Comparison of ENCODE assay signal across 15 cellular contexts in the genomic region with DNA sequence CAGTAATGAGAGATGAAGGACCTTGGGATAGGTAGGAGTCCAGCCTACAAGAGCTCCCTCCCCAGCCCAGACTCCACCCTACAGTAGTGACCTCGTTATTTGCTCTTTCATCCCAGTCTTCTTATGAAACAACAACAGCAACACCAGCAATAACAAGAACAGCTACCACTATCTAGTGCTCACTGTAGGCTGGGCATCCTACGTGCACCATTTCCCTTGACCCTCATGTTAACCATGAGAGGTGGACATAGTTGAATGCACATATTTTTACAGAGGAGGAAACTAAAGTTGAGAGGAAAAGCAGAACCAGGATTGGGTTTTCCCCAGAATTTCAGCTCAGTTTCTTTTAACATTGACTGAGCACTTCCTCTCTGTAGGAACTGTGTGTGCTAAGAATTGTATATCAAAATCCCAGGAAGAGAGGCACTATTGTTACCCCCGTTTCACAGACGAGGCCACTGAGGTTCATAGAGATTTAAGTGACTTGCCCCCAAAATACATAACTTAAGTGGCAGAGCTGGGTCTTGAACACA. TPM values are rescaled to one million over a fixed set of nuclear protein-coding genes. Genes with fewer than 3 reads are reported as not detected.
DNase-seq lines count a peak whose midpoint lies in the region; ATAC-seq, FAIRE-seq and TF ChIP-seq lines count a peak whose summit lies in the region.
"Had no signal": no experiment of that assay in that cellular context is flagged by ENCODE, and none has a peak within 500 bp of the region (broad histone marks: within the 10 kb centered on the region; RNA-seq: fewer than 3 reads in every experiment).

No MANE protein-coding gene starts in this region.

- H3K4me2 ChIP-seq in neuronal stem cell (ENCODE audit: insufficient read depth, low read length, poor library complexity, severe bottlenecking), result no peak overlapping the region

- no peak overlapping the region for H4K8ac ChIP-seq in neuronal stem cell (ENCODE audit: low read depth, low read length)

- no peak overlapping the region for H2BK5ac ChIP-seq in neuronal stem cell (ENCODE audit: low read length)

- peaks cover 0 to 2% (median 0%) of the 10 kb centered on the region in 7 donors for H3K9me3 Mint-ChIP-seq in CD4-positive, CD25-positive, alpha-beta regulatory T cell
- H3K9me3 Mint-ChIP-seq in activated T-helper 1 cell treated with anti-CD3 and anti-CD28 coated beads, Interleukin-12 subunit alpha, Interleukin-12 subunit beta, Interleukin-2, Interleukin-4 antibody, amounts not matched to agents 30 ng/mL and 10 ng/mL and 1 ng/mL, durations not matched to agents 14 hours and 24 hours and 36 hours, result no peaks in the 10 kb centered on the region
- no peaks in the 10 kb centered on the region for H3K9me3 Mint-ChIP-seq in stimulated activated effector memory CD8-positive, alpha-beta T cell treated with anti-CD3 and anti-CD28 coated beads, Interleukin-12 subunit alpha, Interleukin-12 subunit beta, amount 100 ng/mL, for 72 hours
- H3K9me3 Mint-ChIP-seq in activated CD4-positive, alpha-beta T cell treated with anti-CD3 and anti-CD28 coated beads, Interleukin-2, amount 10 ng/mL, durations not matched to agents 24 days and 14 days, result peaks cover 10% of the 10 kb centered on the region

- no peak overlapping the region for H2BK15ac ChIP-seq in neuronal stem cell (ENCODE audit: low read length)

- no peak overlapping the region for H2BK12ac ChIP-seq in neuronal stem cell (ENCODE audit: low read length)

- H3K4me1 Mint-ChIP-seq in CD4-positive, CD25-positive, alpha-beta regulatory T cell, result peaks cover 7 to 32% (median 23%) of the 10 kb centered on the region in 4 donors
- peaks cover 26% of the 10 kb centered on the region for H3K4me1 Mint-ChIP-seq in activated T-helper 1 cell treated with anti-CD3 and anti-CD28 coated beads, Interleukin-12 subunit alpha, Interleukin-12 subunit beta, Interleukin-2, Interleukin-4 antibody, amounts not matched to agents 30 ng/mL and 10 ng/mL and 1 ng/mL, durations not matched to agents 14 hours and 24 hours and 36 hours (ENCODE audit: low read depth)
- H3K4me1 Mint-ChIP-seq in stimulated activated effector memory CD8-positive, alpha-beta T cell treated with anti-CD3 and anti-CD28 coated beads, Interleukin-12 subunit alpha, Interleukin-12 subunit beta, amount 100 ng/mL, for 72 hours, result peaks cover 16% of the 10 kb centered on the region
- H3K4me1 Mint-ChIP-seq in activated CD4-positive, alpha-beta T cell treated with anti-CD3 and anti-CD28 coated beads, Interleukin-2, amount 10 ng/mL, durations not matched to agents 24 days and 14 days, result peaks cover 29% of the 10 kb centered on the region

- H3K23ac ChIP-seq in neuronal stem cell (ENCODE audit: low read depth, low read length, poor library complexity), result no peak overlapping the region

- H3K4me3 Mint-ChIP-seq in CD4-positive, CD25-positive, alpha-beta regulatory T cell, result no peak overlapping the region
- peak overlapping the region; percentile 45 for H3K4me3 Mint-ChIP-seq in activated T-helper 1 cell treated with anti-CD3 and anti-CD28 coated beads, Interleukin-12 subunit alpha, Interleukin-12 subunit beta, Interleukin-2, Interleukin-4 antibody, amounts not matched to agents 30 ng/mL and 10 ng/mL and 1 ng/mL, durations not matched to agents 14 hours and 24 hours and 36 hours
- no peak overlapping the region for H3K4me3 Mint-ChIP-seq in stimulated activated effector memory CD8-positive, alpha-beta T cell treated with anti-CD3 and anti-CD28 coated beads, Interleukin-12 subunit alpha, Interleukin-12 subunit beta, amount 100 ng/mL, for 72 hours
- H3K4me3 Mint-ChIP-seq in activated CD4-positive, alpha-beta T cell treated with anti-CD3 and anti-CD28 coated beads, Interleukin-2, amount 10 ng/mL, durations not matched to agents 24 days and 14 days, result no peak overlapping the region
- H3K4me3 Mint-ChIP-seq: B cell had no signal

- FAIRE-seq in GM12892 (lab: Jason Lieb, UNC), result peak; percentile 44
- FAIRE-seq: A204.1 had no signal

- no peak for ATAC-seq in CD4-positive, CD25-positive, alpha-beta regulatory T cell (ENCODE audit: low read depth in 2 of 2)
- ATAC-seq in stimulated activated effector memory CD8-positive, alpha-beta T cell treated with anti-CD3 and anti-CD28 coated beads, Interleukin-12 subunit alpha, Interleukin-12 subunit beta, amount 100 ng/mL, for 72 hours, result peak; percentile 28
- ATAC-seq: HCT116 had no signal

- H3K4ac ChIP-seq in neuronal stem cell (ENCODE audit: low read length), result no peak overlapping the region

- no peak overlapping the region for H2AK5ac ChIP-seq in neuronal stem cell (ENCODE audit: low read depth, low read length)

- H3K14ac ChIP-seq in neuronal stem cell (ENCODE audit: low read length), result no peak overlapping the region

- peaks cover 10% of the 10 kb centered on the region for H3K27me3 Mint-ChIP-seq in CD4-positive, CD25-positive, alpha-beta regulatory T cell
- no peaks in the 10 kb centered on the region for H3K27me3 Mint-ChIP-seq in activated T-helper 1 cell treated with anti-CD3 and anti-CD28 coated beads, Interleukin-12 subunit alpha, Interleukin-12 subunit beta, Interleukin-2, Interleukin-4 antibody, amounts not matched to agents 30 ng/mL and 10 ng/mL and 1 ng/mL, durations not matched to agents 14 hours and 24 hours and 36 hours (ENCODE audit: insufficient read depth)
- no peaks in the 10 kb centered on the region for H3K27me3 Mint-ChIP-seq in activated CD4-positive, alpha-beta T cell treated with anti-CD3 and anti-CD28 coated beads, Interleukin-2, amount 10 ng/mL, durations not matched to agents 24 days and 14 days

- H3K27ac Mint-ChIP-seq in CD4-positive, CD25-positive, alpha-beta regulatory T cell, result peak overlapping the region in 2 of 3 donors; percentile 21 to 78
- no peak overlapping the region for H3K27ac Mint-ChIP-seq in activated T-helper 1 cell treated with anti-CD3 and anti-CD28 coated beads, Interleukin-12 subunit alpha, Interleukin-12 subunit beta, Interleukin-2, Interleukin-4 antibody, amounts not matched to agents 30 ng/mL and 10 ng/mL and 1 ng/mL, durations not matched to agents 14 hours and 24 hours and 36 hours
- no peak overlapping the region for H3K27ac Mint-ChIP-seq in stimulated activated effector memory CD8-positive, alpha-beta T cell treated with anti-CD3 and anti-CD28 coated beads, Interleukin-12 subunit alpha, Interleukin-12 subunit beta, amount 100 ng/mL, for 72 hours
- H3K27ac Mint-ChIP-seq in activated CD4-positive, alpha-beta T cell treated with anti-CD3 and anti-CD28 coated beads, Interleukin-2, amount 10 ng/mL, durations not matched to agents 24 days and 14 days, result no peak overlapping the region
- H3K27ac Mint-ChIP-seq: B cell had no signal

- H3K4me1 ChIP-seq in CD4-positive, CD25-positive, alpha-beta regulatory T cell (ENCODE audit: control insufficient read depth, insufficient read depth, low read length, poor library complexity, severe bottlenecking), result peaks cover 8% of the 10 kb centered on the region
- peaks cover 3 to 7% of the 10 kb centered on the region in 2 donors for H3K4me1 ChIP-seq in neuronal stem cell (ENCODE audit: control insufficient read depth in 2 of 2, insufficient read depth in 1 of 2, low read depth in 1 of 2, low read length in 2 of 2)

- no peak overlapping the region for H4K91ac ChIP-seq in neuronal stem cell (ENCODE audit: low read depth, low read length, poor library complexity)

- H2AFZ ChIP-seq in neuronal stem cell (ENCODE audit: low read length), result no peak overlapping the region

- peaks cover 0 to 5% of the 10 kb centered on the region in 2 experiments for H3K9me3 ChIP-seq in CD4-positive, CD25-positive, alpha-beta regulatory T cell (ENCODE audit: control insufficient read depth in 2 of 2, low read length in 2 of 2)
- peaks cover 0 to 3% of the 10 kb centered on the region in 2 donors for H3K9me3 ChIP-seq in neuronal stem cell (replicated peaks in 1 of 2; ENCODE audit: control insufficient read depth in 2 of 2, insufficient read depth in 1 of 2, low read depth in 1 of 2, low read length in 2 of 2)

- no peaks in the 10 kb centered on the region for H3K36me3 ChIP-seq in CD4-positive, CD25-positive, alpha-beta regulatory T cell (ENCODE audit: control insufficient read depth, insufficient read depth, low read length)
- no peaks in the 10 kb centered on the region for H3K36me3 ChIP-seq in neuronal stem cell (replicated peaks in 1 of 2; ENCODE audit: control insufficient read depth in 2 of 2, insufficient read depth in 2 of 2, low read length in 2 of 2)

- no peak overlapping the region for H3K9ac ChIP-seq in neuronal stem cell (ENCODE audit: low read depth, low read length, poor library complexity)

- H3K27ac ChIP-seq in CD4-positive, CD25-positive, alpha-beta regulatory T cell (ENCODE audit: insufficient read depth, low read length, poor library complexity, severe bottlenecking), result no peak overlapping the region
- no peak overlapping the region for H3K27ac ChIP-seq in neuronal stem cell (replicated peaks; ENCODE audit: low read length)
- H3K27ac ChIP-seq: C4-2B had no signal

- H2BK120ac ChIP-seq in neuronal stem cell (ENCODE audit: low read depth, low read length), result no peak overlapping the region

- no CpG with 5 or more reads among the region's 4 CpGs for WGBS in neuronal stem cell (ENCODE audit: extremely low coverage in 2 of 2, insufficient read length in 2 of 2, insufficient replicate concordance in 1 of 2), 2 donors

- no peak for DNase-seq in CD4-positive, CD25-positive, alpha-beta regulatory T cell
- DNase-seq in GM12892 (ENCODE audit: insufficient read length) (no peak), NCI-H69 (lab: John Stamatoyannopoulos, UW) (no peak), neuronal stem cell (ENCODE audit: low spot score) (no peak)
- no peak for DNase-seq in activated T-helper 1 cell treated with anti-CD3 and anti-CD28 coated beads, Interleukin-12 subunit alpha, Interleukin-12 subunit beta, Interleukin-2, Interleukin-4 antibody, amounts not matched to agents 30 ng/mL and 10 ng/mL and 1 ng/mL, durations not matched to agents 14 hours and 24 hours and 36 hours (ENCODE audit: low spot score)
- DNase-seq in stimulated activated effector memory CD8-positive, alpha-beta T cell treated with anti-CD3 and anti-CD28 coated beads, Interleukin-12 subunit alpha, Interleukin-12 subunit beta, amount 100 ng/mL, for 72 hours (ENCODE audit: low spot score in 2 of 2), result no peak
- DNase-seq in activated CD4-positive, alpha-beta T cell treated with anti-CD3 and anti-CD28 coated beads, Interleukin-2, amount 10 ng/mL, durations not matched to agents 24 days and 14 days, result no peak
- DNase-seq: DMS53, GF-D8, IMR-90, KBM-7 had no signal

- no peak for TF ChIP-seq POLR2A in GM12892 (IDR thresholded peaks at IDR 0.05; ENCODE audit: low read depth, low read length)

- intact Hi-C loops in activated T-helper 1 cell treated with anti-CD3 and anti-CD28 coated beads, Interleukin-12 subunit alpha, Interleukin-12 subunit beta, Interleukin-2, Interleukin-4 antibody, amounts not matched to agents 30 ng/mL and 10 ng/mL and 1 ng/mL, durations not matched to agents 14 hours and 24 hours and 36 hours (cut with micrococcal nuclease), result no loop called here
- intact Hi-C loops in activated CD4-positive, alpha-beta T cell treated with anti-CD3 and anti-CD28 coated beads, Interleukin-2, amount 10 ng/mL, durations not matched to agents 24 days and 14 days (cut with micrococcal nuclease), result loop anchor here (10.0 kb wide), 1 partner anchor 53 kb away; no protein-coding TSS in a partner anchor

- no peak overlapping the region for H3K4me3 ChIP-seq in CD4-positive, CD25-positive, alpha-beta regulatory T cell (ENCODE audit: low read depth, low read length)
- no peak overlapping the region for H3K4me3 ChIP-seq in neuronal stem cell (ENCODE audit: low read length in 2 of 2)

- no peaks in the 10 kb centered on the region for H3K79me1 ChIP-seq in neuronal stem cell (ENCODE audit: low read depth, low read length)

- H3K36me3 Mint-ChIP-seq in CD4-positive, CD25-positive, alpha-beta regulatory T cell, result peaks cover under 1% of the 10 kb centered on the region
- peaks cover 3% of the 10 kb centered on the region for H3K36me3 Mint-ChIP-seq in activated T-helper 1 cell treated with anti-CD3 and anti-CD28 coated beads, Interleukin-12 subunit alpha, Interleukin-12 subunit beta, Interleukin-2, Interleukin-4 antibody, amounts not matched to agents 30 ng/mL and 10 ng/mL and 1 ng/mL, durations not matched to agents 14 hours and 24 hours and 36 hours (ENCODE audit: low read depth)
- no peaks in the 10 kb centered on the region for H3K36me3 Mint-ChIP-seq in stimulated activated effector memory CD8-positive, alpha-beta T cell treated with anti-CD3 and anti-CD28 coated beads, Interleukin-12 subunit alpha, Interleukin-12 subunit beta, amount 100 ng/mL, for 72 hours
- H3K36me3 Mint-ChIP-seq in activated CD4-positive, alpha-beta T cell treated with anti-CD3 and anti-CD28 coated beads, Interleukin-2, amount 10 ng/mL, durations not matched to agents 24 days and 14 days (ENCODE audit: low read depth), result no peaks in the 10 kb centered on the region

- H3K18ac ChIP-seq in neuronal stem cell (ENCODE audit: low read length), result no peak overlapping the region

- H3K27me3 ChIP-seq in CD4-positive, CD25-positive, alpha-beta regulatory T cell (ENCODE audit: control insufficient read depth, insufficient read depth, low read length), result no peaks in the 10 kb centered on the region
- peaks cover 0 to 9% (median 0%) of the 10 kb centered on the region in 3 experiments for H3K27me3 ChIP-seq in neuronal stem cell (ENCODE audit: control insufficient read depth in 3 of 3, insufficient read depth in 3 of 3, low read depth in 1 of 3, low read length in 3 of 3)

RNA-seq across cellular contexts. Expression of gene TSPAN18, which starts 39.4 kb away (rescaled TPM):
- total RNA-seq in CD4-positive, CD25-positive, alpha-beta regulatory T cell, result 36.9 TPM
- polyA plus RNA-seq in CD4-positive, CD25-positive, alpha-beta regulatory T cell, result 1 to 10 TPM; 3.2 to 5.9 (median 4.2) TPM
- polyA plus RNA-seq in GM12892 (2012; ENCODE audit: missing spikeins), result 1.5 TPM
- 1.7 and 2.0 TPM in 2 replicates for total RNA-seq in activated T-helper 1 cell treated with anti-CD3 and anti-CD28 coated beads, Interleukin-12 subunit alpha, Interleukin-12 subunit beta, Interleukin-2, Interleukin-4 antibody, amounts not matched to agents 30 ng/mL and 10 ng/mL and 1 ng/mL, durations not matched to agents 14 hours and 24 hours and 36 hours
- 144 TPM for polyA plus RNA-seq in neuronal stem cell (2013, experiment 1 of 2)
- 146 TPM for polyA plus RNA-seq in neuronal stem cell (2013, experiment 2 of 2)
- 1.4 and 1.5 TPM in 2 replicates for total RNA-seq in activated CD4-positive, alpha-beta T cell treated with anti-CD3 and anti-CD28 coated beads, Interleukin-2, amount 10 ng/mL, durations not matched to agents 24 days and 14 days

Comparison
In these comparisons a context has a peak if more than half of its experiments do, and no peak if none do; other contexts are left out.
1. H3K27ac Mint-ChIP-seq: peak in CD4-positive, CD25-positive, alpha-beta regulatory T cell (2 of 3); none in activated T-helper 1 cell treated with anti-CD3 and anti-CD28 coated beads, Interleukin-12 subunit alpha, Interleukin-12 subunit beta, Interleukin-2, Interleukin-4 antibody, amounts not matched to agents 30 ng/mL and 10 ng/mL and 1 ng/mL, durations not matched to agents 14 hours and 24 hours and 36 hours (single experiment), stimulated activated effector memory CD8-positive, alpha-beta T cell treated with anti-CD3 and anti-CD28 coated beads, Interleukin-12 subunit alpha, Interleukin-12 subunit beta, amount 100 ng/mL, for 72 hours (single experiment) and activated CD4-positive, alpha-beta T cell treated with anti-CD3 and anti-CD28 coated beads, Interleukin-2, amount 10 ng/mL, durations not matched to agents 24 days and 14 days (single experiment).
2. RNA of gene TSPAN18, which starts 39.4 kb away (total RNA-seq): 36.9 TPM in CD4-positive, CD25-positive, alpha-beta regulatory T cell (single experiment); 1.7 to 2.0 TPM in activated T-helper 1 cell treated with anti-CD3 and anti-CD28 coated beads, Interleukin-12 subunit alpha, Interleukin-12 subunit beta, Interleukin-2, Interleukin-4 antibody, amounts not matched to agents 30 ng/mL and 10 ng/mL and 1 ng/mL, durations not matched to agents 14 hours and 24 hours and 36 hours and 1.4 to 1.5 TPM in activated CD4-positive, alpha-beta T cell treated with anti-CD3 and anti-CD28 coated beads, Interleukin-2, amount 10 ng/mL, durations not matched to agents 24 days and 14 days; every median in the first group is over 10 times any median in the second.